18 cellular contexts compared by ENCODE assay signal in genomic region chr14:96217381-96217913, GRCh38. TPM values are rescaled to one million over a fixed set of nuclear protein-coding genes. Genes with fewer than 3 reads are reported as not detected.
"Had no signal": no experiment of that assay in that cellular context is flagged by ENCODE, and none has a peak within 500 bp of the region (broad histone marks: within the 10 kb centered on the region; RNA-seq: fewer than 3 reads in every experiment).

No MANE protein-coding gene starts in this region.

- H3K27me3 ChIP-seq: gastrocnemius medialis, suprapubic skin, upper lobe of left lung had no signal

- H3K9me3 ChIP-seq: gastrocnemius medialis, suprapubic skin had no signal

- H3K27ac Mint-ChIP-seq: activated CD4-positive, alpha-beta T cell treated with anti-CD3 and anti-CD28 coated beads for 36 hours; activated naive CD8-positive, alpha-beta T cell treated with anti-CD3 and anti-CD28 coated beads for 36 hours; dendritic cell treated with granulocyte-macrophage colony-stimulating factor and Interleukin-4, amounts not matched to agents 40 ng/mL and 50 ng/mL, for 4 days; stimulated activated naive CD8-positive, alpha-beta T cell treated with anti-CD3 and anti-CD28 coated beads, Interleukin-15, Interleukin-2, amounts not matched to agents 100 ng/mL and 50 ng/mL, for 24 hours; WTC11 had no signal

- H3K9me3 Mint-ChIP-seq: neural crest cell had no signal

- H3K36me3 ChIP-seq: gastrocnemius medialis, suprapubic skin, upper lobe of left lung had no signal

- H3K4me3 Mint-ChIP-seq: activated CD4-positive, alpha-beta T cell treated with anti-CD3 and anti-CD28 coated beads for 36 hours; activated naive CD8-positive, alpha-beta T cell treated with anti-CD3 and anti-CD28 coated beads for 36 hours; dendritic cell treated with granulocyte-macrophage colony-stimulating factor and Interleukin-4, amounts not matched to agents 40 ng/mL and 50 ng/mL, for 4 days; neural crest cell; stimulated activated naive CD8-positive, alpha-beta T cell treated with anti-CD3 and anti-CD28 coated beads, Interleukin-15, Interleukin-2, amounts not matched to agents 100 ng/mL and 50 ng/mL, for 24 hours; WTC11 had no signal

- ATAC-seq: activated CD4-positive, alpha-beta T cell treated with anti-CD3 and anti-CD28 coated beads for 36 hours; esophagus mucosa; gastrocnemius medialis; left ventricle myocardium superior; WTC11 had no signal

- DNase-seq: activated CD4-positive, alpha-beta T cell treated with anti-CD3 and anti-CD28 coated beads for 36 hours; activated CD4-positive, alpha-beta T cell treated with anti-CD3 and anti-CD28 coated beads, Interleukin-2, amount 50 U/mL, for 48 hours; activated naive CD8-positive, alpha-beta T cell treated with anti-CD3 and anti-CD28 coated beads for 36 hours; amniotic stem cell; effector CD8-positive, alpha-beta T cell; gastrocnemius medialis; kidney glomerular epithelial cell; left ventricle myocardium superior; stimulated activated CD4-positive, alpha-beta T cell treated with anti-CD3 and anti-CD28 coated beads, Interleukin-2, amount 100 ng/mL, for 24 hours; upper lobe of left lung had no signal

- H3K4me1 ChIP-seq: gastrocnemius medialis had no signal

- H3K27ac ChIP-seq: gastrocnemius medialis, suprapubic skin, upper lobe of left lung had no signal

- H3K4me3 ChIP-seq: gastrocnemius medialis, suprapubic skin, upper lobe of left lung had no signal

- H3K4me1 Mint-ChIP-seq: activated CD4-positive, alpha-beta T cell treated with anti-CD3 and anti-CD28 coated beads for 36 hours; activated naive CD8-positive, alpha-beta T cell treated with anti-CD3 and anti-CD28 coated beads for 36 hours; neural crest cell; WTC11 had no signal

RNA-seq across cellular contexts. Expression of gene BDKRB2, which starts 12.8 kb away (rescaled TPM):
- total RNA-seq: activated CD4-positive, alpha-beta T cell treated with anti-CD3 and anti-CD28 coated beads for 36 hours; activated naive CD8-positive, alpha-beta T cell treated with anti-CD3 and anti-CD28 coated beads for 36 hours had no signal

RNA-seq across cellular contexts. Expression of gene BDKRB1, which starts 38.6 kb away (rescaled TPM):
- total RNA-seq: activated CD4-positive, alpha-beta T cell treated with anti-CD3 and anti-CD28 coated beads for 36 hours; activated naive CD8-positive, alpha-beta T cell treated with anti-CD3 and anti-CD28 coated beads for 36 hours; cerebellum; gastrocnemius medialis; left ventricle myocardium superior; neural crest cell; skeletal muscle tissue had no signal
